In the genomic region with DNA sequence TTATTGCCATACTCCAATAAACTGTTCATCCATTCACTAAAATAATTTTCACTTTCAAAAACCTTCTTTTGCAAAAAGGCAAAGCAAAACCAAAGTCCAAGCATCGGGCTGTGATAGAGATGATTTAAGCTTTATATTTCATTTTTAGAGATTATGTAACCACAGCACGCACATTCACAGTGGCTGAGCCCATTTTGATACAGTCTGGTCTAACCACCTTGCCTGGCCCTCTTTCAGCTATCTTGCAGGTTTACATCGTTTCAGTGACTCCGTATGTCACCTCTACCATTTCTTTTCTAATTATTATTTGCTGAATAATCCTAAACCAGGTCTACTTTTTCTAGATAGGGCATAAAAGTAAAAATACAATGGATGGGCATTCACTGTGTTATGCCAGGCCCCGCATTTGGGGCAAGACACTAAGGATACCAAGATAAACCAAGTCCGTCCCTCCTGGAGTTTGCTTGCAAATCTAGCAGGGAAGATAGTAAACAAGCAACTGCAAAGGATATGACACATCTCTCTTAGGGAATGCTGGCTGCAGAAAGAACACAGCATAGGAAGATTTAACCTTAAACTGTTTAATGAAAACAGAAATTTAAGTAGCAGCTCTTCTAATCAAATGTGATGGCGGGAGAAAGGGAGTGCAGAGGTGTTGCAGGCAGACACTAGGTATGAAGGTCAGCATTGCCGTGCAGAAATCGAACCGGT, we compare ENCODE assay signal across 8 cellular contexts. TPM values are rescaled to one million over a fixed set of nuclear protein-coding genes. Genes with fewer than 3 reads are reported as not detected.
DNase-seq lines count a peak whose midpoint lies in the region; ATAC-seq and TF ChIP-seq lines count a peak whose summit lies in the region.

No MANE protein-coding gene starts in this region.

- peak overlapping the region; percentile 96 for H3K27ac Mint-ChIP-seq in activated CD4-positive, alpha-beta T cell treated with anti-CD3 and anti-CD28 coated beads, Interleukin-2, amount 10 ng/mL, durations not matched to agents 7 days and 5 days
- peak overlapping the region; percentile 96 for H3K27ac Mint-ChIP-seq in activated naive CD8-positive, alpha-beta T cell treated with anti-CD3 and anti-CD28 coated beads, Interleukin-2, amount 10 ng/mL, durations not matched to agents 7 days and 5 days

- 56 to 61% methylated on average over 10 of the region's 10 CpGs for WGBS in thyroid gland, 2 donors

- no peak for ATAC-seq in activated naive CD8-positive, alpha-beta T cell treated with anti-CD3 and anti-CD28 coated beads, Interleukin-2, amount 10 ng/mL, durations not matched to agents 7 days and 5 days (ENCODE audit: low read depth)
- ATAC-seq in HG03342 (IDR thresholded peaks at IDR 0.05; ENCODE audit: unreplicated experiment) (no peak), GM18511 (IDR thresholded peaks at IDR 0.05; ENCODE audit: unreplicated experiment) (no peak)

- H3K4me1 ChIP-seq in thyroid gland: peaks cover 21 to 25% of the 10 kb centered on the region in 2 donors

- no peaks in the 10 kb centered on the region for H3K27me3 Mint-ChIP-seq in activated CD4-positive, alpha-beta T cell treated with anti-CD3 and anti-CD28 coated beads, Interleukin-2, amount 10 ng/mL, durations not matched to agents 7 days and 5 days
- no peaks in the 10 kb centered on the region for H3K27me3 Mint-ChIP-seq in activated naive CD8-positive, alpha-beta T cell treated with anti-CD3 and anti-CD28 coated beads, Interleukin-2, amount 10 ng/mL, durations not matched to agents 7 days and 5 days

- peaks cover 53% of the 10 kb centered on the region for H3K36me3 Mint-ChIP-seq in activated CD4-positive, alpha-beta T cell treated with anti-CD3 and anti-CD28 coated beads, Interleukin-2, amount 10 ng/mL, durations not matched to agents 7 days and 5 days (ENCODE audit: low read depth)
- H3K36me3 Mint-ChIP-seq in activated naive CD8-positive, alpha-beta T cell treated with anti-CD3 and anti-CD28 coated beads, Interleukin-2, amount 10 ng/mL, durations not matched to agents 7 days and 5 days: peaks cover 28% of the 10 kb centered on the region

- H3K27me3 ChIP-seq in thyroid gland: no peaks in the 10 kb centered on the region

- H3K9me3 Mint-ChIP-seq in activated CD4-positive, alpha-beta T cell treated with anti-CD3 and anti-CD28 coated beads, Interleukin-2, amount 10 ng/mL, durations not matched to agents 7 days and 5 days: no peaks in the 10 kb centered on the region
- no peaks in the 10 kb centered on the region for H3K9me3 Mint-ChIP-seq in activated naive CD8-positive, alpha-beta T cell treated with anti-CD3 and anti-CD28 coated beads, Interleukin-2, amount 10 ng/mL, durations not matched to agents 7 days and 5 days

- peak overlapping the region in 2 of 3 donors; percentile 92 to 94 for H3K27ac ChIP-seq in thyroid gland

- H3K36me3 ChIP-seq in thyroid gland: no peaks in the 10 kb centered on the region

- POLR2A ChIA-PET in activated CD4-positive, alpha-beta T cell treated with anti-CD3 and anti-CD28 coated beads, Interleukin-2, amount 10 ng/mL, durations not matched to agents 7 days and 5 days (lab: Charles Lee): interaction anchor here (1.0 kb wide), 1 partner anchor 173 kb away, joined by 3 read pairs; no protein-coding TSS in a partner anchor
- POLR2A ChIA-PET in activated naive CD8-positive, alpha-beta T cell treated with anti-CD3 and anti-CD28 coated beads, Interleukin-2, amount 10 ng/mL, durations not matched to agents 7 days and 5 days (lab: Charles Lee): interaction anchor here (0.6 to 3.5 kb wide), 8 partner anchors 14 to 384 kb away, joined by 3 to 48 read pairs (median 4); partner anchors contain the start of genes CENPU and IRF2

- H3K4me3 Mint-ChIP-seq in activated CD4-positive, alpha-beta T cell treated with anti-CD3 and anti-CD28 coated beads, Interleukin-2, amount 10 ng/mL, durations not matched to agents 7 days and 5 days: peak overlapping the region; percentile 96
- H3K4me3 Mint-ChIP-seq in activated naive CD8-positive, alpha-beta T cell treated with anti-CD3 and anti-CD28 coated beads, Interleukin-2, amount 10 ng/mL, durations not matched to agents 7 days and 5 days: peak overlapping the region; percentile 98

- no peak for TF ChIP-seq POLR2A in thyroid gland (IDR thresholded peaks at IDR 0.05)

- DNase-seq in activated CD4-positive, alpha-beta T cell treated with anti-CD3 and anti-CD28 coated beads, Interleukin-2, amount 10 ng/mL, durations not matched to agents 7 days and 5 days: no peak
- DNase-seq in activated CD4-positive, alpha-beta T cell treated with anti-CD3 and anti-CD28 coated beads, Interleukin-2, amount 50 U/mL, for 4 hours: no peak
- DNase-seq in activated naive CD8-positive, alpha-beta T cell treated with anti-CD3 and anti-CD28 coated beads, Interleukin-2, amount 10 ng/mL, durations not matched to agents 7 days and 5 days: no peak
- peak; percentile 65 for DNase-seq in iris pigment epithelial cell (ENCODE audit: low read depth)
- no peak for DNase-seq in thyroid gland
- DNase-seq in NOMO-1 treated with dmso at 0.1 percent for 144 hours (lab: John Stamatoyannopoulos, UW; ENCODE audit: unreplicated experiment): no peak

- TF ChIP-seq CTCF in thyroid gland (IDR thresholded peaks at IDR 0.05): no peak

- no peaks in the 10 kb centered on the region for H3K9me3 ChIP-seq in thyroid gland

- H3K4me1 Mint-ChIP-seq in activated CD4-positive, alpha-beta T cell treated with anti-CD3 and anti-CD28 coated beads, Interleukin-2, amount 10 ng/mL, durations not matched to agents 7 days and 5 days: peaks cover 70% of the 10 kb centered on the region
- H3K4me1 Mint-ChIP-seq in activated naive CD8-positive, alpha-beta T cell treated with anti-CD3 and anti-CD28 coated beads, Interleukin-2, amount 10 ng/mL, durations not matched to agents 7 days and 5 days: peaks cover 59% of the 10 kb centered on the region

- CTCF ChIA-PET in activated CD4-positive, alpha-beta T cell treated with anti-CD3 and anti-CD28 coated beads, Interleukin-2, amount 10 ng/mL, durations not matched to agents 7 days and 5 days (lab: Charles Lee): interaction anchor here (0.7 to 3.5 kb wide), 6 partner anchors 12 to 382 kb away, joined by 3 to 8 read pairs (median 3); no protein-coding TSS in a partner anchor

- intact Hi-C loops in thyroid gland (cut with DNase I): no loop called here

- peak overlapping the region in 2 of 3 donors; percentile 78 to 86 for H3K4me3 ChIP-seq in thyroid gland (replicated peaks in 1 of 3)

RNA-seq across cellular contexts. Expression of gene CASP3, which starts 1.7 kb away (rescaled TPM):
- total RNA-seq in activated CD4-positive, alpha-beta T cell treated with anti-CD3 and anti-CD28 coated beads, Interleukin-2, amount 10 ng/mL, durations not matched to agents 7 days and 5 days: 10 to 100 TPM; 58.0 to 64.2 TPM
- total RNA-seq in activated naive CD8-positive, alpha-beta T cell treated with anti-CD3 and anti-CD28 coated beads, Interleukin-2, amount 10 ng/mL, durations not matched to agents 7 days and 5 days: 10 to 100 TPM; 45.3 to 49.8 TPM
- 10 to 100 TPM; 10.1 to 23.6 (median 15.7) TPM for total RNA-seq in thyroid gland

RNA-seq across cellular contexts. Expression of gene PRIMPOL, which starts 2.0 kb away (rescaled TPM):
- 10 to 100 TPM; 20.2 to 21.4 TPM for total RNA-seq in activated CD4-positive, alpha-beta T cell treated with anti-CD3 and anti-CD28 coated beads, Interleukin-2, amount 10 ng/mL, durations not matched to agents 7 days and 5 days
- total RNA-seq in activated naive CD8-positive, alpha-beta T cell treated with anti-CD3 and anti-CD28 coated beads, Interleukin-2, amount 10 ng/mL, durations not matched to agents 7 days and 5 days: 10 to 100 TPM; 22.5 to 25.0 TPM
- total RNA-seq in thyroid gland: 10 to 100 TPM; 14.4 to 29.4 (median 22.3) TPM
